Comparison of ENCODE assay signal across 19 cellular contexts in genomic region chr2:162465430-162465829, GRCh38.
"Had no signal": no experiment of that assay in that cellular context is flagged by ENCODE, and none has a peak within 500 bp of the region (broad histone marks: within the 10 kb centered on the region; RNA-seq: fewer than 3 reads in every experiment).

No MANE protein-coding gene starts in this region.

- DNase-seq: activated CD4-positive, alpha-beta T cell treated with anti-CD3 and anti-CD28 coated beads for 36 hours; activated CD8-positive, alpha-beta memory T cell treated with anti-CD3 and anti-CD28 coated beads, Interleukin-2, amount 50 U/mL, for 4 hours; activated CD8-positive, alpha-beta T cell treated with anti-CD3 and anti-CD28 coated beads for 36 hours; aorta; central memory CD4-positive, alpha-beta T cell; Kasumi-1; KBM-7; NCI-H1048; NCI-H146; NCI-H187 treated with DMSO at 0.1 percent for 48 hours; NCI-H2081 treated with DMSO at 0.1 percent for 48 hours; NCI-H226; NCI-H526 treated with DMSO at 0.1 percent for 48 hours; Right ventricle myocardium superior; SJCRH30; SK-N-SH; T-helper 1 cell; WERI-Rb-1 had no signal

- H3K27ac Mint-ChIP-seq: activated CD4-positive, alpha-beta T cell treated with anti-CD3 and anti-CD28 coated beads for 36 hours; activated CD8-positive, alpha-beta T cell treated with anti-CD3 and anti-CD28 coated beads for 36 hours; activated naive CD4-positive, alpha-beta T cell treated with anti-CD3 and anti-CD28 coated beads, Interleukin-2, amount 50 U/mL, for 24 hours had no signal

- H3K4me3 Mint-ChIP-seq: activated CD4-positive, alpha-beta T cell treated with anti-CD3 and anti-CD28 coated beads for 36 hours; activated CD8-positive, alpha-beta T cell treated with anti-CD3 and anti-CD28 coated beads for 36 hours; activated naive CD4-positive, alpha-beta T cell treated with anti-CD3 and anti-CD28 coated beads, Interleukin-2, amount 50 U/mL, for 24 hours had no signal

- H3K9me3 Mint-ChIP-seq: activated naive CD4-positive, alpha-beta T cell treated with anti-CD3 and anti-CD28 coated beads, Interleukin-2, amount 50 U/mL, for 24 hours had no signal

- H3K27me3 Mint-ChIP-seq: activated CD4-positive, alpha-beta T cell treated with anti-CD3 and anti-CD28 coated beads for 36 hours; activated CD8-positive, alpha-beta T cell treated with anti-CD3 and anti-CD28 coated beads for 36 hours had no signal

- H3K36me3 Mint-ChIP-seq: activated naive CD4-positive, alpha-beta T cell treated with anti-CD3 and anti-CD28 coated beads, Interleukin-2, amount 50 U/mL, for 24 hours had no signal

- H3K4me1 Mint-ChIP-seq: activated CD4-positive, alpha-beta T cell treated with anti-CD3 and anti-CD28 coated beads for 36 hours; activated naive CD4-positive, alpha-beta T cell treated with anti-CD3 and anti-CD28 coated beads, Interleukin-2, amount 50 U/mL, for 24 hours had no signal
